8 cellular contexts compared by ENCODE assay signal in genomic region chr11:132921597-132921996, GRCh38.
"Had no signal": no experiment of that assay in that cellular context is flagged by ENCODE, and none has a peak within 500 bp of the region (broad histone marks: within the 10 kb centered on the region; RNA-seq: fewer than 3 reads in every experiment).

No MANE protein-coding gene starts in this region.

- H3K9me3 ChIP-seq: HAP-1 had no signal

- H3K4me3 ChIP-seq: GM23338, HAP-1 had no signal

- H2AFZ ChIP-seq: GM23338 had no signal

- DNase-seq: H7, HFFc6, Kasumi-1, KG1 had no signal

- H3K27ac ChIP-seq: HL-60 had no signal

- H3K4me1 ChIP-seq: HAP-1 had no signal

- H3K36me3 ChIP-seq: HAP-1 had no signal

- ATAC-seq: GM23338, HCT116 had no signal

- H3K4me2 ChIP-seq: GM23338 had no signal
